Comparison of ENCODE assay signal across 8 cellular contexts in genomic region chr20:4112490-4113420, GRCh38. TPM values are rescaled to one million over a fixed set of nuclear protein-coding genes. Genes with fewer than 3 reads are reported as not detected.
DNase-seq lines count a peak whose midpoint lies in the region; ATAC-seq, FAIRE-seq and TF ChIP-seq lines count a peak whose summit lies in the region.

No MANE protein-coding gene starts in this region.

- TF ChIP-seq POLR2A in K562 (conservative IDR thresholded peaks at IDR 0.05) = no peak

- H3K27ac ChIP-seq in K562 (ENCODE audit: extremely low read depth, low read depth, low read length) = no peak overlapping the region

- BruUV-seq in K562 (replicated peaks; lab: Mats Ljungman, UMichigan) (no TSS peak), Caco-2 (replicated peaks; lab: Mats Ljungman, UMichigan) (no TSS peak)

- no peaks in the 10 kb centered on the region for H4K20me1 ChIP-seq in K562 (replicated peaks; ENCODE audit: control insufficient read depth, insufficient read depth, low read length)

- intact Hi-C loops in K562 (cut with micrococcal nuclease) (no loop called here), Caco-2 (cut with micrococcal nuclease; ENCODE audit: unreplicated experiment) (no loop called here)

- WGBS in K562 (ENCODE audit: insufficient coverage, low coverage, missing lambda C conversion rate) = 45% methylated on average over 13 of the region's 13 CpGs

- H3K27me3 Mint-ChIP-seq in stimulated activated memory B cell treated with anti-CD40 and anti-IgM and Interleukin-4, amounts not matched to agents 10 μg/mL and 1 μg/mL and 100 μg/mL, for 72 hours = peaks cover 71% of the 10 kb centered on the region
- H3K27me3 Mint-ChIP-seq in T-cell (peaks cover 0 to 9% of the 10 kb centered on the region in 2 donors), Caco-2 (ENCODE audit: insufficient read depth, unreplicated experiment) (no peaks in the 10 kb centered on the region)

- no peaks in the 10 kb centered on the region for H3K36me3 ChIP-seq in K562 (ENCODE audit: control insufficient read depth, insufficient read depth, low read length)
- no peaks in the 10 kb centered on the region for H3K36me3 ChIP-seq in Caco-2 (ENCODE audit: control insufficient read depth, insufficient read depth, low read length)

- H3K9ac ChIP-seq in K562 (ENCODE audit: insufficient read depth in 1 of 2, low read depth in 2 of 2, low read length in 2 of 2) = peak overlapping the region in 1 of 2 experiments; percentile 62; a peak in 1 of 4 replicates

- no peaks in the 10 kb centered on the region for H3K27me3 ChIP-seq in K562 (ENCODE audit: control insufficient read depth in 2 of 2, insufficient read depth in 2 of 2, low read length in 2 of 2)
- no peaks in the 10 kb centered on the region for H3K27me3 ChIP-seq in Caco-2 (replicated peaks; ENCODE audit: control insufficient read depth, insufficient read depth, low read length)

- no peak overlapping the region for H3K27ac Mint-ChIP-seq in stimulated activated memory B cell treated with anti-CD40 and anti-IgM and Interleukin-4, amounts not matched to agents 10 μg/mL and 1 μg/mL and 100 μg/mL, for 72 hours
- H3K27ac Mint-ChIP-seq in T-cell (no peak overlapping the region), Caco-2 (ENCODE audit: unreplicated experiment) (no peak overlapping the region)

- H3K36me3 Mint-ChIP-seq in stimulated activated memory B cell treated with anti-CD40 and anti-IgM and Interleukin-4, amounts not matched to agents 10 μg/mL and 1 μg/mL and 100 μg/mL, for 72 hours = no peaks in the 10 kb centered on the region
- H3K36me3 Mint-ChIP-seq in T-cell = no peaks in the 10 kb centered on the region
- no peaks in the 10 kb centered on the region for H3K36me3 Mint-ChIP-seq in Caco-2 (ENCODE audit: insufficient read depth, unreplicated experiment)

- no peak overlapping the region for H3K4me2 ChIP-seq in K562 (ENCODE audit: insufficient read depth, low read length)

- H2AFZ ChIP-seq in K562 (ENCODE audit: low read depth, low read length) = no peak overlapping the region

- no peaks in the 10 kb centered on the region for H3K9me3 Mint-ChIP-seq in stimulated activated memory B cell treated with anti-CD40 and anti-IgM and Interleukin-4, amounts not matched to agents 10 μg/mL and 1 μg/mL and 100 μg/mL, for 72 hours
- no peaks in the 10 kb centered on the region for H3K9me3 Mint-ChIP-seq in T-cell
- no peaks in the 10 kb centered on the region for H3K9me3 Mint-ChIP-seq in Caco-2 (ENCODE audit: unreplicated experiment)

- TF ChIP-seq RAD21 in K562 (CRISPR knock-in tag; conservative IDR thresholded peaks at IDR 0.05 in 1 of 2, IDR thresholded peaks at IDR 0.05 in 1 of 2) = no peak

- TF ChIP-seq EP300 in K562 (IDR thresholded peaks at IDR 0.05; ENCODE audit: low read length) = no peak

- TF ChIP-seq CTCF in K562 (IDR thresholded peaks at IDR 0.05 in 2 of 3, conservative IDR thresholded peaks at IDR 0.05 in 1 of 3; ENCODE audit: insufficient read depth in 2 of 3, low read depth in 1 of 3, low read length in 3 of 3) (no peak), Caco-2 (IDR thresholded peaks at IDR 0.05; ENCODE audit: insufficient read depth in 1 of 2, low read depth in 1 of 2, low read length in 1 of 2, severe bottlenecking in 1 of 2, unreplicated experiment in 1 of 2) (no peak)

- H3K4me1 ChIP-seq in K562 (replicated peaks in 1 of 2; ENCODE audit: control insufficient read depth in 2 of 2, insufficient read depth in 2 of 2, low read length in 2 of 2) = peaks cover 0 to 14% of the 10 kb centered on the region in 2 experiments; a peak in 4 of 5 replicates
- peaks cover 8% of the 10 kb centered on the region for H3K4me1 ChIP-seq in Caco-2

- POLR2A ChIA-PET in K562 (lab: Yijun Ruan, JAX) (interaction anchor here (1.5 kb wide), 1 partner anchor 11 kb away, joined by 4 read pairs; no protein-coding TSS in a partner anchor), T-cell (lab: Charles Lee) (interaction anchor here in 1 of 2 donors (0.7 kb wide), 1 partner anchor 1069 kb away, joined by 3 read pairs; the partner anchor contains the start of gene GNRH2), Caco-2 (lab: Charles Lee) (no interaction called here)

- DNase-seq in DMS153 (lab: John Stamatoyannopoulos, UW) (peak; percentile 66), K562 (ENCODE audit: extremely low read depth in 1 of 4, low spot score in 3 of 4) (no peak), T-cell (no peak), Caco-2 (no peak)
- no peak for DNase-seq in effector CD4-positive, alpha-beta T cell

- peaks cover 7% of the 10 kb centered on the region for H3K4me1 Mint-ChIP-seq in stimulated activated memory B cell treated with anti-CD40 and anti-IgM and Interleukin-4, amounts not matched to agents 10 μg/mL and 1 μg/mL and 100 μg/mL, for 72 hours
- peaks cover 4 to 17% (median 7%) of the 10 kb centered on the region in 3 donors for H3K4me1 Mint-ChIP-seq in T-cell
- peaks cover 12% of the 10 kb centered on the region for H3K4me1 Mint-ChIP-seq in Caco-2 (ENCODE audit: low read depth, unreplicated experiment)

- in situ Hi-C loops in K562 (cut with MboI) = no loop called here

- CTCF ChIA-PET in K562 (lab: Yijun Ruan, JAX; ENCODE audit: low intra/inter-chr PET ratio) (no interaction called here), T-cell (lab: Charles Lee) (no interaction called here), Caco-2 (lab: Charles Lee) (no interaction called here)

- no peaks in the 10 kb centered on the region for H3K79me2 ChIP-seq in K562 (ENCODE audit: control insufficient read depth, insufficient read depth, low read length)

- no peak overlapping the region for H3K4me3 Mint-ChIP-seq in stimulated activated memory B cell treated with anti-CD40 and anti-IgM and Interleukin-4, amounts not matched to agents 10 μg/mL and 1 μg/mL and 100 μg/mL, for 72 hours
- H3K4me3 Mint-ChIP-seq in T-cell = no peak overlapping the region
- H3K4me3 Mint-ChIP-seq in Caco-2 (ENCODE audit: unreplicated experiment) = no peak overlapping the region

- H3K4me3 ChIP-seq in K562 = no peak overlapping the region
- no peak overlapping the region for H3K4me3 ChIP-seq in Caco-2 (ENCODE audit: low read depth, low read length)

- no peaks in the 10 kb centered on the region for H3K9me3 ChIP-seq in K562 (replicated peaks; ENCODE audit: control insufficient read depth, insufficient read depth, low read depth, low read length)
- no peaks in the 10 kb centered on the region for H3K9me3 ChIP-seq in Caco-2

- ATAC-seq in GM21381 (IDR thresholded peaks at IDR 0.05; ENCODE audit: unreplicated experiment) (peak; percentile 79), HG03558 (IDR thresholded peaks at IDR 0.05; ENCODE audit: extremely low read depth, unreplicated experiment) (peak; percentile 40), K562 (no peak), T-cell (replicated peaks in 1 of 4) (no peak)
- ATAC-seq in stimulated activated memory B cell treated with anti-CD40 and anti-IgM and Interleukin-4, amounts not matched to agents 10 μg/mL and 1 μg/mL and 100 μg/mL, for 72 hours = peak; percentile 63

- no peaks in the 10 kb centered on the region for H3K9me1 ChIP-seq in K562 (ENCODE audit: control insufficient read depth, insufficient read depth, low read length)

- FAIRE-seq in K562 (lab: Jason Lieb, UNC) = no peak

TF ChIP-seq in K562, 482 proteins besides CTCF, POLR2A, EP300 and RAD21 (continues in another document):
- no peak for TF ChIP-seq NR2C2 (CRISPR knock-in tag; IDR thresholded peaks at IDR 0.05)
- TF ChIP-seq NR2C2 (tag; IDR thresholded peaks at IDR 0.05) = peak; percentile 28; the same call in 1 of the 2 replicates
- peak; percentile 29; the same call in 1 of the 2 replicates for TF ChIP-seq CTBP1 (IDR thresholded peaks at IDR 0.05; ENCODE audit: borderline replicate concordance)
- peak; percentile 77 for TF ChIP-seq NFIC (IDR thresholded peaks at IDR 0.05)
- peak; percentile 84; the same call in 1 of the 2 replicates for TF ChIP-seq SPI1 (IDR thresholded peaks at IDR 0.05; ENCODE audit: borderline replicate concordance, low read depth, low read length)
- TF ChIP-seq TCF7L2 (IDR thresholded peaks at IDR 0.05; ENCODE audit: low read depth, low read length) = no peak
- TF ChIP-seq RBM25 (IDR thresholded peaks at IDR 0.05; ENCODE audit: low read depth, low read length, severe bottlenecking) = peak; percentile 18
- TF ChIP-seq BHLHE40 (IDR thresholded peaks at IDR 0.05; ENCODE audit: low read length) = 0 out of 2 replicates have a peak, but pooled peaks have one; percentile 4
- TF ChIP-seq, protein P1, sequence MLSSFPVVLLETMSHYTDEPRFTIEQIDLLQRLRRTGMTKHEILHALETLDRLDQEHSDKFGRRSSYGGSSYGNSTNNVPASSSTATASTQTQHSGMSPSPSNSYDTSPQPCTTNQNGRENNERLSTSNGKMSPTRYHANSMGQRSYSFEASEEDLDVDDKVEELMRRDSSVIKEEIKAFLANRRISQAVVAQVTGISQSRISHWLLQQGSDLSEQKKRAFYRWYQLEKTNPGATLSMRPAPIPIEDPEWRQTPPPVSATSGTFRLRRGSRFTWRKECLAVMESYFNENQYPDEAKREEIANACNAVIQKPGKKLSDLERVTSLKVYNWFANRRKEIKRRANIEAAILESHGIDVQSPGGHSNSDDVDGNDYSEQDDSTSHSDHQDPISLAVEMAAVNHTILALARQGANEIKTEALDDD (IDR thresholded peaks at IDR 0.05) = peak; percentile 85
- no peak for TF ChIP-seq MAZ (CRISPR knock-in tag; conservative IDR thresholded peaks at IDR 0.05 in 1 of 2, IDR thresholded peaks at IDR 0.05 in 1 of 2)
- TF ChIP-seq SMARCA5 (IDR thresholded peaks at IDR 0.05) = no peak

RNA-seq across cellular contexts. Expression of gene SMOX, which starts 35.9 kb away (rescaled TPM):
- total RNA-seq in K562 (2011; cell fraction: chromatin; rRNA removed; ENCODE audit: low replicate concordance) = 0.84 and 6.1 TPM in 2 replicates
- total RNA-seq in K562 (2011; cell fraction: nucleolus; rRNA removed) = 3.0 and 3.2 TPM in 2 replicates
- 2.4 and 3.3 TPM in 2 replicates for total RNA-seq in K562 (2011; cell fraction: nucleoplasm; rRNA removed)
- total RNA-seq in K562 (2014; rRNA removed) = 6.7 and 8.2 TPM in 2 replicates
- 1.3 and 1.6 TPM in 2 replicates for total RNA-seq in K562 (2014; rRNA removed; fragmentation: Illumina TruSeq; extraction: Trizol)
- total RNA-seq in K562 (2015; rRNA removed; fragmentation: Illumina TruSeq; extraction: Trizol) = 3.7 and 4.3 TPM in 2 replicates
- 5.7 and 8.4 TPM in 2 replicates for total RNA-seq in K562 (2021)
- polyA plus RNA-seq in K562 (2011; rRNA removed) = 1.9 and 2.2 TPM in 2 replicates
- 5.0 and 7.4 TPM in 2 replicates for polyA plus RNA-seq in K562 (2011; cell fraction: cytosol; rRNA removed)
- 3.9 and 11.2 TPM in 2 replicates for polyA plus RNA-seq in K562 (2011; cell fraction: nucleus; rRNA removed)
- 8.5 and 13.7 TPM in 2 replicates for polyA plus RNA-seq in K562 (2012)
- polyA plus RNA-seq in K562 (2014; fragmentation: Illumina TruSeq; extraction: Trizol) = 4.3 and 8.0 TPM in 2 replicates
- polyA plus RNA-seq in K562 (2014; fragmentation: Nextera tagmentation; extraction: Ambion mirVana) = 1 to 10 TPM in 1 of 2 experiments, under 1 TPM in 1; 0.76 to 1.5 TPM
- polyA plus RNA-seq in K562 (2014; rRNA removed) = 5.7 and 8.3 TPM in 2 replicates
- 0.81 and 1.4 TPM in 2 replicates for polyA minus RNA-seq in K562 (2011; rRNA and poly(A)+ RNA removed)
- 1.1 and 1.6 TPM in 2 replicates for polyA minus RNA-seq in K562 (2011; cell fraction: cytosol; rRNA and poly(A)+ RNA removed)
- polyA minus RNA-seq in K562 (2011; cell fraction: nucleus; rRNA and poly(A)+ RNA removed) = 1.1 and 1.2 TPM in 2 replicates
- 1 to 10 TPM in 4 of 5 donors, under 1 TPM in 1; 0.63 to 4.3 (median 2.5) TPM for total RNA-seq in T-cell
- total RNA-seq in Caco-2 (2022) = 54.8 and 56.3 TPM in 2 replicates

Comparison
In these comparisons a context has a peak if more than half of its experiments do, and no peak if none do; other contexts are left out.
1. ATAC-seq: peak in GM21381 (single experiment), HG03558 (single experiment) and stimulated activated memory B cell treated with anti-CD40 and anti-IgM and Interleukin-4, amounts not matched to agents 10 μg/mL and 1 μg/mL and 100 μg/mL, for 72 hours (single experiment); none in K562 (single experiment) and T-cell (0 of 4).